Comparison of ENCODE assay signal across 1 cellular context in the genomic region with DNA sequence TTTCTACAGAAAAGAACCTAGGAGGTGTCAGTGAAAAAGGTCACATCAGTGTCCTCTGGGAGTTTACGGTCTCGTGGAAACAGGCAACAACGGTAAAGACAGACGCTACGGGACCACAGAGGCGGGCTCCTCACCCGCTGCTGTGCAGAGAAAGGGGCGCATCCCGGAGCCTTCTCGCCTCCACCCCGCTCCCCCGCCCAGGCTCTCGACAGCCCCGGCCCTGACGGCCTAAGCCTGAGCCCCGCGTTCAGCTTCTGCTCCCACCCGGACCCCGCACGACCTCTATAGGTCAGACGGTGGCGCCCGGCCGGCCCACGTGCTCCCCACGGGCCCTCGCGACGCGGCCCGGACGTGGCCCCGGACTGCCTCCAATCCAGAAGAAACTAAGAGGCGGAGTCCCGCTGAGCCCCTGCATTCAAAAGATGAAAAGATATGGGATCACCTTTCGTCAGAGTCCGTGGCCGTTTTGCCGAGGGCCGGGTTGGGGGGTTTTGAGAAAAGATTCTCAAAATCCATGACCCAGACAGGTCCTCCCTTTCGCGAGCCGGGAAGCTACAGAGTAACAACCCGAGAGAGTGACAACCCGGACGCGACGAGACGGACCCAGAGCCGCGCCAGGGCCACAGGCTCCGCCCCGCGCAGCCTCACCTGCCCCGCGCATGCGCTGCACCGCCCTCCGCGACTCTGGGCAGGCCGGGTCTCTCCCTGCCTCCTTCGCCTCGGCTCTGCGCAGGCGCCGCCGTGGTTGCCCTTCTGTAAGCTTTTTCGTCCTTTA.
A peak's percentile ranks its signal among the peaks of the same experiment; 100 is the strongest.
TF ChIP-seq lines count a peak whose summit lies in the region.

A gene (minus strand): TSS at position 577 of the 775 bp plus-strand sequence. CDS start 61 bp downstream, at position 516.

TF ChIP-seq in K562, 482 proteins besides CTCF, POLR2A, EP300 and RAD21 (continued from another document and continues in another):
- TF ChIP-seq, protein P1, sequence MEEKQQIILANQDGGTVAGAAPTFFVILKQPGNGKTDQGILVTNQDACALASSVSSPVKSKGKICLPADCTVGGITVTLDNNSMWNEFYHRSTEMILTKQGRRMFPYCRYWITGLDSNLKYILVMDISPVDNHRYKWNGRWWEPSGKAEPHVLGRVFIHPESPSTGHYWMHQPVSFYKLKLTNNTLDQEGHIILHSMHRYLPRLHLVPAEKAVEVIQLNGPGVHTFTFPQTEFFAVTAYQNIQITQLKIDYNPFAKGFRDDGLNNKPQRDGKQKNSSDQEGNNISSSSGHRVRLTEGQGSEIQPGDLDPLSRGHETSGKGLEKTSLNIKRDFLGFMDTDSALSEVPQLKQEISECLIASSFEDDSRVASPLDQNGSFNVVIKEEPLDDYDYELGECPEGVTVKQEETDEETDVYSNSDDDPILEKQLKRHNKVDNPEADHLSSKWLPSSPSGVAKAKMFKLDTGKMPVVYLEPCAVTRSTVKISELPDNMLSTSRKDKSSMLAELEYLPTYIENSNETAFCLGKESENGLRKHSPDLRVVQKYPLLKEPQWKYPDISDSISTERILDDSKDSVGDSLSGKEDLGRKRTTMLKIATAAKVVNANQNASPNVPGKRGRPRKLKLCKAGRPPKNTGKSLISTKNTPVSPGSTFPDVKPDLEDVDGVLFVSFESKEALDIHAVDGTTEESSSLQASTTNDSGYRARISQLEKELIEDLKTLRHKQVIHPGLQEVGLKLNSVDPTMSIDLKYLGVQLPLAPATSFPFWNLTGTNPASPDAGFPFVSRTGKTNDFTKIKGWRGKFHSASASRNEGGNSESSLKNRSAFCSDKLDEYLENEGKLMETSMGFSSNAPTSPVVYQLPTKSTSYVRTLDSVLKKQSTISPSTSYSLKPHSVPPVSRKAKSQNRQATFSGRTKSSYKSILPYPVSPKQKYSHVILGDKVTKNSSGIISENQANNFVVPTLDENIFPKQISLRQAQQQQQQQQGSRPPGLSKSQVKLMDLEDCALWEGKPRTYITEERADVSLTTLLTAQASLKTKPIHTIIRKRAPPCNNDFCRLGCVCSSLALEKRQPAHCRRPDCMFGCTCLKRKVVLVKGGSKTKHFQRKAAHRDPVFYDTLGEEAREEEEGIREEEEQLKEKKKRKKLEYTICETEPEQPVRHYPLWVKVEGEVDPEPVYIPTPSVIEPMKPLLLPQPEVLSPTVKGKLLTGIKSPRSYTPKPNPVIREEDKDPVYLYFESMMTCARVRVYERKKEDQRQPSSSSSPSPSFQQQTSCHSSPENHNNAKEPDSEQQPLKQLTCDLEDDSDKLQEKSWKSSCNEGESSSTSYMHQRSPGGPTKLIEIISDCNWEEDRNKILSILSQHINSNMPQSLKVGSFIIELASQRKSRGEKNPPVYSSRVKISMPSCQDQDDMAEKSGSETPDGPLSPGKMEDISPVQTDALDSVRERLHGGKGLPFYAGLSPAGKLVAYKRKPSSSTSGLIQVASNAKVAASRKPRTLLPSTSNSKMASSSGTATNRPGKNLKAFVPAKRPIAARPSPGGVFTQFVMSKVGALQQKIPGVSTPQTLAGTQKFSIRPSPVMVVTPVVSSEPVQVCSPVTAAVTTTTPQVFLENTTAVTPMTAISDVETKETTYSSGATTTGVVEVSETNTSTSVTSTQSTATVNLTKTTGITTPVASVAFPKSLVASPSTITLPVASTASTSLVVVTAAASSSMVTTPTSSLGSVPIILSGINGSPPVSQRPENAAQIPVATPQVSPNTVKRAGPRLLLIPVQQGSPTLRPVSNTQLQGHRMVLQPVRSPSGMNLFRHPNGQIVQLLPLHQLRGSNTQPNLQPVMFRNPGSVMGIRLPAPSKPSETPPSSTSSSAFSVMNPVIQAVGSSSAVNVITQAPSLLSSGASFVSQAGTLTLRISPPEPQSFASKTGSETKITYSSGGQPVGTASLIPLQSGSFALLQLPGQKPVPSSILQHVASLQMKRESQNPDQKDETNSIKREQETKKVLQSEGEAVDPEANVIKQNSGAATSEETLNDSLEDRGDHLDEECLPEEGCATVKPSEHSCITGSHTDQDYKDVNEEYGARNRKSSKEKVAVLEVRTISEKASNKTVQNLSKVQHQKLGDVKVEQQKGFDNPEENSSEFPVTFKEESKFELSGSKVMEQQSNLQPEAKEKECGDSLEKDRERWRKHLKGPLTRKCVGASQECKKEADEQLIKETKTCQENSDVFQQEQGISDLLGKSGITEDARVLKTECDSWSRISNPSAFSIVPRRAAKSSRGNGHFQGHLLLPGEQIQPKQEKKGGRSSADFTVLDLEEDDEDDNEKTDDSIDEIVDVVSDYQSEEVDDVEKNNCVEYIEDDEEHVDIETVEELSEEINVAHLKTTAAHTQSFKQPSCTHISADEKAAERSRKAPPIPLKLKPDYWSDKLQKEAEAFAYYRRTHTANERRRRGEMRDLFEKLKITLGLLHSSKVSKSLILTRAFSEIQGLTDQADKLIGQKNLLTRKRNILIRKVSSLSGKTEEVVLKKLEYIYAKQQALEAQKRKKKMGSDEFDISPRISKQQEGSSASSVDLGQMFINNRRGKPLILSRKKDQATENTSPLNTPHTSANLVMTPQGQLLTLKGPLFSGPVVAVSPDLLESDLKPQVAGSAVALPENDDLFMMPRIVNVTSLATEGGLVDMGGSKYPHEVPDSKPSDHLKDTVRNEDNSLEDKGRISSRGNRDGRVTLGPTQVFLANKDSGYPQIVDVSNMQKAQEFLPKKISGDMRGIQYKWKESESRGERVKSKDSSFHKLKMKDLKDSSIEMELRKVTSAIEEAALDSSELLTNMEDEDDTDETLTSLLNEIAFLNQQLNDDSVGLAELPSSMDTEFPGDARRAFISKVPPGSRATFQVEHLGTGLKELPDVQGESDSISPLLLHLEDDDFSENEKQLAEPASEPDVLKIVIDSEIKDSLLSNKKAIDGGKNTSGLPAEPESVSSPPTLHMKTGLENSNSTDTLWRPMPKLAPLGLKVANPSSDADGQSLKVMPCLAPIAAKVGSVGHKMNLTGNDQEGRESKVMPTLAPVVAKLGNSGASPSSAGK (IDR thresholded peaks at IDR 0.05), result peak; percentile 98
- peak; percentile 69 for TF ChIP-seq TAF1 (IDR thresholded peaks at IDR 0.05; ENCODE audit: control insufficient read depth, extremely low read depth, insufficient read depth, low read length, severe bottlenecking)
- TF ChIP-seq POLR2H (tag; IDR thresholded peaks at IDR 0.05; ENCODE audit: low read depth), result peak; percentile 84
- peak; percentile 43 for TF ChIP-seq GATAD2B (IDR thresholded peaks at IDR 0.05; ENCODE audit: borderline replicate concordance)
- TF ChIP-seq KDM5B (IDR thresholded peaks at IDR 0.05; ENCODE audit: insufficient replicate concordance, low read depth, low read length), result peak; percentile 93
- TF ChIP-seq, protein P2, sequence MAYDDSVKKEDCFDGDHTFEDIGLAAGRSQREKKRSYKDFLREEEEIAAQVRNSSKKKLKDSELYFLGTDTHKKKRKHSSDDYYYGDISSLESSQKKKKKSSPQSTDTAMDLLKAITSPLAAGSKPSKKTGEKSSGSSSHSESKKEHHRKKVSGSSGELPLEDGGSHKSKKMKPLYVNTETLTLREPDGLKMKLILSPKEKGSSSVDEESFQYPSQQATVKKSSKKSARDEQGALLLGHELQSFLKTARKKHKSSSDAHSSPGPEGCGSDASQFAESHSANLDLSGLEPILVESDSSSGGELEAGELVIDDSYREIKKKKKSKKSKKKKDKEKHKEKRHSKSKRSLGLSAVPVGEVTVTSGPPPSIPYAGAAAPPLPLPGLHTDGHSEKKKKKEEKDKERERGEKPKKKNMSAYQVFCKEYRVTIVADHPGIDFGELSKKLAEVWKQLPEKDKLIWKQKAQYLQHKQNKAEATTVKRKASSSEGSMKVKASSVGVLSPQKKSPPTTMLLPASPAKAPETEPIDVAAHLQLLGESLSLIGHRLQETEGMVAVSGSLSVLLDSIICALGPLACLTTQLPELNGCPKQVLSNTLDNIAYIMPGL (CRISPR knock-in tag; IDR thresholded peaks at IDR 0.05), result 0 out of 2 replicates have a peak, but pooled peaks have one; percentile 80
- peak; percentile 46 for TF ChIP-seq NEUROD1 (IDR thresholded peaks at IDR 0.05; ENCODE audit: borderline replicate concordance, low read depth, low read length, partially characterized antibody)
- peak; percentile 74; the same call in 1 of the 2 replicates for TF ChIP-seq ZNF165 (CRISPR knock-in tag; IDR thresholded peaks at IDR 0.05; ENCODE audit: borderline replicate concordance)
- TF ChIP-seq, protein P3, sequence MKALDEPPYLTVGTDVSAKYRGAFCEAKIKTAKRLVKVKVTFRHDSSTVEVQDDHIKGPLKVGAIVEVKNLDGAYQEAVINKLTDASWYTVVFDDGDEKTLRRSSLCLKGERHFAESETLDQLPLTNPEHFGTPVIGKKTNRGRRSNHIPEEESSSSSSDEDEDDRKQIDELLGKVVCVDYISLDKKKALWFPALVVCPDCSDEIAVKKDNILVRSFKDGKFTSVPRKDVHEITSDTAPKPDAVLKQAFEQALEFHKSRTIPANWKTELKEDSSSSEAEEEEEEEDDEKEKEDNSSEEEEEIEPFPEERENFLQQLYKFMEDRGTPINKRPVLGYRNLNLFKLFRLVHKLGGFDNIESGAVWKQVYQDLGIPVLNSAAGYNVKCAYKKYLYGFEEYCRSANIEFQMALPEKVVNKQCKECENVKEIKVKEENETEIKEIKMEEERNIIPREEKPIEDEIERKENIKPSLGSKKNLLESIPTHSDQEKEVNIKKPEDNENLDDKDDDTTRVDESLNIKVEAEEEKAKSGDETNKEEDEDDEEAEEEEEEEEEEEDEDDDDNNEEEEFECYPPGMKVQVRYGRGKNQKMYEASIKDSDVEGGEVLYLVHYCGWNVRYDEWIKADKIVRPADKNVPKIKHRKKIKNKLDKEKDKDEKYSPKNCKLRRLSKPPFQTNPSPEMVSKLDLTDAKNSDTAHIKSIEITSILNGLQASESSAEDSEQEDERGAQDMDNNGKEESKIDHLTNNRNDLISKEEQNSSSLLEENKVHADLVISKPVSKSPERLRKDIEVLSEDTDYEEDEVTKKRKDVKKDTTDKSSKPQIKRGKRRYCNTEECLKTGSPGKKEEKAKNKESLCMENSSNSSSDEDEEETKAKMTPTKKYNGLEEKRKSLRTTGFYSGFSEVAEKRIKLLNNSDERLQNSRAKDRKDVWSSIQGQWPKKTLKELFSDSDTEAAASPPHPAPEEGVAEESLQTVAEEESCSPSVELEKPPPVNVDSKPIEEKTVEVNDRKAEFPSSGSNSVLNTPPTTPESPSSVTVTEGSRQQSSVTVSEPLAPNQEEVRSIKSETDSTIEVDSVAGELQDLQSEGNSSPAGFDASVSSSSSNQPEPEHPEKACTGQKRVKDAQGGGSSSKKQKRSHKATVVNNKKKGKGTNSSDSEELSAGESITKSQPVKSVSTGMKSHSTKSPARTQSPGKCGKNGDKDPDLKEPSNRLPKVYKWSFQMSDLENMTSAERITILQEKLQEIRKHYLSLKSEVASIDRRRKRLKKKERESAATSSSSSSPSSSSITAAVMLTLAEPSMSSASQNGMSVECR (CRISPR knock-in tag; IDR thresholded peaks at IDR 0.05), result peak; percentile 63
- TF ChIP-seq POLR2AphosphoS5 (IDR thresholded peaks at IDR 0.05; ENCODE audit: control insufficient read depth, insufficient read depth, low read depth, low read length), result peak; percentile 89
- TF ChIP-seq EWSR1 (IDR thresholded peaks at IDR 0.05; ENCODE audit: borderline replicate concordance, low read depth, partially characterized antibody), result no peak
- no peak for TF ChIP-seq ERF (CRISPR knock-in tag; IDR thresholded peaks at IDR 0.05)
- peak; percentile 47; the same call in 1 of the 2 replicates for TF ChIP-seq DMBX1 (CRISPR knock-in tag; IDR thresholded peaks at IDR 0.05; ENCODE audit: borderline replicate concordance)
- TF ChIP-seq SMAD3 (CRISPR knock-in tag; conservative IDR thresholded peaks at IDR 0.05), result 0 out of 2 replicates have a peak, but pooled peaks have one; percentile 11
- TF ChIP-seq STAT5A (IDR thresholded peaks at IDR 0.05; ENCODE audit: borderline replicate concordance, low read length), result no peak
- TF ChIP-seq TARDBP (IDR thresholded peaks at IDR 0.05), result peak; percentile 58; the same call in 1 of the 2 replicates
- 0 out of 2 replicates have a peak, but pooled peaks have one; percentile 42 for TF ChIP-seq ZNF282 (CRISPR knock-in tag; IDR thresholded peaks at IDR 0.05)
- peak; percentile 66 for TF ChIP-seq MTA3 (IDR thresholded peaks at IDR 0.05; ENCODE audit: borderline replicate concordance)
- peak; percentile 73 for TF ChIP-seq PCBP1 (IDR thresholded peaks at IDR 0.05; ENCODE audit: low read depth, low read length, poor library complexity, severe bottlenecking)
- TF ChIP-seq ZNF24 (IDR thresholded peaks at IDR 0.05), result 0 out of 2 replicates have a peak, but pooled peaks have one; percentile 17
- TF ChIP-seq HCFC1 (IDR thresholded peaks at IDR 0.05; ENCODE audit: low read depth, low read length), result 0 out of 2 replicates have a peak, but pooled peaks have one; percentile 49
- TF ChIP-seq FUS (optimal IDR thresholded peaks at IDR 0.05; ENCODE audit: low read depth, low read length), result peak; percentile 66
- TF ChIP-seq, protein P4, sequence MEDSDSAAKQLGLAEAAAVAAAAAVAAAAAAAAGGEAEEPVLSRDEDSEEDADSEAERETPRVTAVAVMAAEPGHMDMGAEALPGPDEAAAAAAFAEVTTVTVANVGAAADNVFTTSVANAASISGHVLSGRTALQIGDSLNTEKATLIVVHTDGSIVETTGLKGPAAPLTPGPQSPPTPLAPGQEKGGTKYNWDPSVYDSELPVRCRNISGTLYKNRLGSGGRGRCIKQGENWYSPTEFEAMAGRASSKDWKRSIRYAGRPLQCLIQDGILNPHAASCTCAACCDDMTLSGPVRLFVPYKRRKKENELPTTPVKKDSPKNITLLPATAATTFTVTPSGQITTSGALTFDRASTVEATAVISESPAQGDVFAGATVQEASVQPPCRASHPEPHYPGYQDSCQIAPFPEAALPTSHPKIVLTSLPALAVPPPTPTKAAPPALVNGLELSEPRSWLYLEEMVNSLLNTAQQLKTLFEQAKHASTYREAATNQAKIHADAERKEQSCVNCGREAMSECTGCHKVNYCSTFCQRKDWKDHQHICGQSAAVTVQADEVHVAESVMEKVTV (CRISPR knock-in tag; IDR thresholded peaks at IDR 0.05), result peak; percentile 11; the same call in 1 of the 2 replicates
- peak; percentile 61 to 63; a peak in 3 of 4 replicates for TF ChIP-seq FOXK2 (conservative IDR thresholded peaks at IDR 0.05 in 1 of 2, IDR thresholded peaks at IDR 0.05 in 1 of 2; ENCODE audit: low read depth in 2 of 2)
- TF ChIP-seq ZFP36 (IDR thresholded peaks at IDR 0.05; ENCODE audit: low read depth, low read length, partially characterized antibody), result no peak
- TF ChIP-seq, protein P5, sequence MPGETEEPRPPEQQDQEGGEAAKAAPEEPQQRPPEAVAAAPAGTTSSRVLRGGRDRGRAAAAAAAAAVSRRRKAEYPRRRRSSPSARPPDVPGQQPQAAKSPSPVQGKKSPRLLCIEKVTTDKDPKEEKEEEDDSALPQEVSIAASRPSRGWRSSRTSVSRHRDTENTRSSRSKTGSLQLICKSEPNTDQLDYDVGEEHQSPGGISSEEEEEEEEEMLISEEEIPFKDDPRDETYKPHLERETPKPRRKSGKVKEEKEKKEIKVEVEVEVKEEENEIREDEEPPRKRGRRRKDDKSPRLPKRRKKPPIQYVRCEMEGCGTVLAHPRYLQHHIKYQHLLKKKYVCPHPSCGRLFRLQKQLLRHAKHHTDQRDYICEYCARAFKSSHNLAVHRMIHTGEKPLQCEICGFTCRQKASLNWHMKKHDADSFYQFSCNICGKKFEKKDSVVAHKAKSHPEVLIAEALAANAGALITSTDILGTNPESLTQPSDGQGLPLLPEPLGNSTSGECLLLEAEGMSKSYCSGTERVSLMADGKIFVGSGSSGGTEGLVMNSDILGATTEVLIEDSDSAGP (CRISPR knock-in tag; IDR thresholded peaks at IDR 0.05), result 0 out of 2 replicates have a peak, but pooled peaks have one; percentile 43
- peak; percentile 82 for TF ChIP-seq CXXC5 (CRISPR knock-in tag; IDR thresholded peaks at IDR 0.05)
- 0 out of 2 replicates have a peak, but pooled peaks have one; percentile 18 for TF ChIP-seq ZSCAN32 (CRISPR knock-in tag; IDR thresholded peaks at IDR 0.05)
- 0 out of 2 replicates have a peak, but pooled peaks have one; percentile 71 for TF ChIP-seq CBX1 (IDR thresholded peaks at IDR 0.05; ENCODE audit: low read depth)
- no peak for TF ChIP-seq KHSRP (IDR thresholded peaks at IDR 0.05)
- peak; percentile 46; the same call in 1 of the 2 replicates for TF ChIP-seq BHLHE40 (IDR thresholded peaks at IDR 0.05; ENCODE audit: low read length)
- TF ChIP-seq PHF8 (IDR thresholded peaks at IDR 0.05; ENCODE audit: borderline replicate concordance, low read length), result peak; percentile 90
- TF ChIP-seq POLR2B (IDR thresholded peaks at IDR 0.05; ENCODE audit: low read depth, partially characterized antibody), result peak; percentile 92
